18 cellular contexts compared by ENCODE assay signal in genomic region chr4:38501698-38502097, GRCh38.
DNase-seq lines count a peak whose midpoint lies in the region; ATAC-seq and TF ChIP-seq lines count a peak whose summit lies in the region.
"Had no signal": no experiment of that assay in that cellular context is flagged by ENCODE, and none has a peak within 500 bp of the region (broad histone marks: within the 10 kb centered on the region; RNA-seq: fewer than 3 reads in every experiment).

No MANE protein-coding gene starts in this region.

- 89% methylated on average over 2 of the region's 2 CpGs for WGBS in mammary epithelial cell (ENCODE audit: low coverage, missing lambda C conversion rate)
- WGBS in ovary, 3 donors, result 85 to 89% (median 88%) methylated on average over 2 of the region's 2 CpGs

- peak overlapping the region; percentile 18 for H3K27ac Mint-ChIP-seq in MCF 10A (ENCODE audit: low read depth, unreplicated experiment)
- peak overlapping the region; percentile 38 for H3K27ac Mint-ChIP-seq in neural progenitor cell
- H3K27ac Mint-ChIP-seq: B cell, HFFc6 had no signal

- H4K20me1 ChIP-seq in mammary epithelial cell (ENCODE audit: insufficient read depth, low read length) (no peaks in the 10 kb centered on the region), neural progenitor cell (ENCODE audit: low read depth) (no peaks in the 10 kb centered on the region)

- H3K4me2 ChIP-seq in mammary epithelial cell (ENCODE audit: insufficient read depth, low read depth, low read length), result no peak overlapping the region
- no peak overlapping the region for H3K4me2 ChIP-seq in neural progenitor cell

- H3K4me1 Mint-ChIP-seq in MCF 10A (ENCODE audit: insufficient read depth, unreplicated experiment) (no peaks in the 10 kb centered on the region), neural progenitor cell (peaks cover 3% of the 10 kb centered on the region)

- peak; percentile 81 for ATAC-seq in left ventricle myocardium superior

- no peaks in the 10 kb centered on the region for H3K4me1 ChIP-seq in mammary epithelial cell (ENCODE audit: insufficient read depth, low read length)
- no peaks in the 10 kb centered on the region for H3K4me1 ChIP-seq in right atrium auricular region
- peaks cover 16% of the 10 kb centered on the region for H3K4me1 ChIP-seq in neural progenitor cell
- H3K4me1 ChIP-seq in ovary (ENCODE audit: insufficient read depth), result no peaks in the 10 kb centered on the region
- H3K4me1 ChIP-seq: HAP-1 had no signal

- H3K4me3 ChIP-seq in mammary epithelial cell (replicated peaks in 1 of 3; ENCODE audit: insufficient read depth in 1 of 3, low read depth in 2 of 3, low read length in 3 of 3) (no peak overlapping the region), right atrium auricular region (no peak overlapping the region), neural progenitor cell (no peak overlapping the region), ovary (no peak overlapping the region)
- H3K4me3 ChIP-seq: HAP-1 had no signal

- H3K79me2 ChIP-seq in mammary epithelial cell (ENCODE audit: insufficient read depth, low read length), result no peaks in the 10 kb centered on the region
- no peaks in the 10 kb centered on the region for H3K79me2 ChIP-seq in neural progenitor cell (ENCODE audit: low read depth)

- in situ Hi-C loops in mammary epithelial cell (cut with MboI; ENCODE audit: low sequenced_read_pairs in 2 of 2), result no loop called here

- no TSS peak for BruUV-seq in MCF 10A (replicated peaks; lab: Mats Ljungman, UMichigan)
- no TSS peak for BruUV-seq in mammary epithelial cell (replicated peaks; lab: Mats Ljungman, UMichigan)

- H3K27me3 Mint-ChIP-seq in MCF 10A (ENCODE audit: insufficient read depth, unreplicated experiment) (peaks cover 8% of the 10 kb centered on the region), neural progenitor cell (ENCODE audit: insufficient read depth, low read depth) (peaks cover 2% of the 10 kb centered on the region)
- H3K27me3 Mint-ChIP-seq: CD4-positive, alpha-beta memory T cell had no signal

- H3K36me3 Mint-ChIP-seq in MCF 10A (ENCODE audit: insufficient read depth, unreplicated experiment) (no peaks in the 10 kb centered on the region), neural progenitor cell (no peaks in the 10 kb centered on the region)
- H3K36me3 Mint-ChIP-seq: CD4-positive, alpha-beta memory T cell had no signal

- DNase-seq in MCF 10A (ENCODE audit: unreplicated experiment) (no peak), mammary epithelial cell (no peak), left ventricle myocardium superior (no peak), right atrium auricular region (ENCODE audit: low spot score) (no peak), neural progenitor cell (ENCODE audit: low spot score) (no peak), ovary (no peak)
- DNase-seq: C1 segment of cervical spinal cord; Calu3; CD4-positive, alpha-beta memory T cell; COR-L47; DMS53; DMS79 treated with DMSO at 0.1 percent for 48 hours; GF-D8; GOT3; HFFc6 had no signal

- H3K9me3 Mint-ChIP-seq in MCF 10A (ENCODE audit: unreplicated experiment) (no peaks in the 10 kb centered on the region), neural progenitor cell (no peaks in the 10 kb centered on the region)
- H3K9me3 Mint-ChIP-seq: HFFc6 had no signal

- no peaks in the 10 kb centered on the region for H3K27me3 ChIP-seq in mammary epithelial cell (ENCODE audit: insufficient read depth, low read length)
- H3K27me3 ChIP-seq in right atrium auricular region, result no peaks in the 10 kb centered on the region
- H3K27me3 ChIP-seq in neural progenitor cell, result no peaks in the 10 kb centered on the region
- no peaks in the 10 kb centered on the region for H3K27me3 ChIP-seq in ovary

- TF ChIP-seq EP300 in ovary (IDR thresholded peaks at IDR 0.05), result no peak

- H2AFZ ChIP-seq in mammary epithelial cell (ENCODE audit: low read depth, low read length) (no peak overlapping the region), neural progenitor cell (replicated peaks) (no peak overlapping the region)

- intact Hi-C loops in MCF 10A (cut with micrococcal nuclease), result no loop called here
- intact Hi-C loops in mammary epithelial cell (cut with micrococcal nuclease), result no loop called here
- intact Hi-C loops in left ventricle myocardium superior (cut with micrococcal nuclease), result no loop called here
- intact Hi-C loops in ovary (cut with DNase I), result no loop called here

- H3K9me3 ChIP-seq in mammary epithelial cell (replicated peaks; ENCODE audit: insufficient read depth, low read length) (no peaks in the 10 kb centered on the region), right atrium auricular region (no peaks in the 10 kb centered on the region), neural progenitor cell (ENCODE audit: low read depth) (no peaks in the 10 kb centered on the region), ovary (no peaks in the 10 kb centered on the region)
- H3K9me3 ChIP-seq: HAP-1 had no signal

- H3K27ac ChIP-seq in mammary epithelial cell (ENCODE audit: insufficient read depth, low read depth, low read length), result no peak overlapping the region
- no peak overlapping the region for H3K27ac ChIP-seq in right atrium auricular region
- no peak overlapping the region for H3K27ac ChIP-seq in neural progenitor cell
- H3K27ac ChIP-seq in ovary, result no peak overlapping the region
- H3K27ac ChIP-seq: 22Rv1 had no signal

- no peak overlapping the region for H3K9ac ChIP-seq in mammary epithelial cell (ENCODE audit: insufficient read depth, low read length)
- H3K9ac ChIP-seq in neural progenitor cell, result no peak overlapping the region

- H3K36me3 ChIP-seq in mammary epithelial cell (ENCODE audit: insufficient read depth, low read length) (no peaks in the 10 kb centered on the region), right atrium auricular region (no peaks in the 10 kb centered on the region), neural progenitor cell (no peaks in the 10 kb centered on the region), ovary (no peaks in the 10 kb centered on the region)
- H3K36me3 ChIP-seq: HAP-1 had no signal

- POLR2A ChIA-PET in MCF 10A (lab: Yijun Ruan, JAX), result no interaction called here

- dilution Hi-C loops in mammary epithelial cell (cut with HindIII; ENCODE audit: low sequenced_read_pairs), result no loop called here

- no peak for TF ChIP-seq POLR2A in ovary (IDR thresholded peaks at IDR 0.05)

- H3F3A ChIP-seq in neural progenitor cell (ENCODE audit: low read depth), result peaks cover 9% of the 10 kb centered on the region

- CTCF ChIA-PET in MCF 10A (lab: Yijun Ruan, JAX), result interaction anchor here (1.1 kb wide), 1 partner anchor 85 kb away, joined by 7 read pairs; no protein-coding TSS in a partner anchor
- CTCF ChIA-PET in mammary epithelial cell (lab: Charles Lee; ENCODE audit: low non-redundant PET), result no interaction called here

- H3K4me3 Mint-ChIP-seq in MCF 10A (ENCODE audit: unreplicated experiment) (no peak overlapping the region), neural progenitor cell (no peak overlapping the region)
- H3K4me3 Mint-ChIP-seq: B cell, HFFc6 had no signal

- TF ChIP-seq CTCF in MCF 10A (IDR thresholded peaks at IDR 0.05; ENCODE audit: unreplicated experiment) (no peak), mammary epithelial cell (conservative IDR thresholded peaks at IDR 0.05 in 1 of 2, IDR thresholded peaks at IDR 0.05 in 1 of 2; ENCODE audit: extremely low read depth in 1 of 2, insufficient read depth in 1 of 2, low read depth in 1 of 2, low read length in 2 of 2) (no peak), right atrium auricular region (IDR thresholded peaks at IDR 0.05) (no peak), neural progenitor cell (IDR thresholded peaks at IDR 0.05) (no peak), ovary (IDR thresholded peaks at IDR 0.05) (no peak)
